In the genomic region with DNA sequence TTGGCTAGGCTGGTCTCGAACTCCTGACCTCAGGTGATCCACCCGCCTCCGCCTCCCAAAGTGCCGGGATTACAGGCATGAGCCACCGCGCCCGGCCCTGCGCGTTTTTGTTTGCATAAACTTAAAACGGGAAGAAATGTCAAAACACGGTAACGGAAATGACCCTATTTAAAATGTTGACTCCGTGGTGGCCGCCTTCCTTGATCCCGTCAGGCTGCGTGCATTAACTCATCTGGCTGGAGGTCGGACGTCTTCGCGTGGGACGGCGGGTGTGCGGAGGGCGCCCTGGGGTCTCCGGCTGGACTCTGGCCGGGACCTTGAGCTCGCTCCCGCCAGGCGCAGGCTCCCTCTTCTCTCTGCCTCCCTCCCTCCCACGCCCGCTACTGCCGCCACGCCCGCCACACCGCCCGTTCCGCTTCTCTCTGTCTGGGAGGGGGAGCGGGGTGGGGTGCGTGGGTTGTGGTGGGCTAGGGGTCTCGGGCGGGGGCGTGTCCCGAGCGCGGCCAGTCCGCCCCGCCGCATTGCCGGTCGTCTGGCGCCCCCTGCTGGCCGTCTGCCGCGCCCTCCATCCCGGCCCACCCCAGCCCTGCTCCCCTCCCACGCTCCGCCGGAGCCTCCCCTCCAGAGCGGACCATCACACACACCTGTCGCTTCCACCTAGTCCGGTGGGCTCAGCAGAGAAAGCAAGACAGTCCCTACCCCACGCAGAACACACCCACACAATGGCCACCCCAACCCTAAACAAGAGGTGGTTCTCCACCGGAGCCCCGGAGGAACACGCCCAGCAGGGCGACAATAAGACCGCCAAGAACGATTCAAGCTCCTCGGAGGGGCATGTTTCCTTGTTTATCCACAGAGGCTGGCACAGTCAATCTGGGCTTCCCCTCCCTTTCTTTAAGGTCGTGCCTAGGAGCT, we compare ENCODE assay signal across 8 cellular contexts. TPM values are rescaled to one million over a fixed set of nuclear protein-coding genes. Genes with fewer than 3 reads are reported as not detected.
DNase-seq lines count a peak whose midpoint lies in the region; ATAC-seq and TF ChIP-seq lines count a peak whose summit lies in the region.

No MANE protein-coding gene starts in this region.

- TF ChIP-seq CTCF in endodermal cell (conservative IDR thresholded peaks at IDR 0.05), result peak; percentile 99

- DNase-seq in COLO829 (ENCODE audit: low spot score) (peak; percentile 46), HAP-1 (ENCODE audit: low spot score in 2 of 2) (peak; percentile 39 to 87), NCI-H460 (ENCODE audit: extremely low read depth, low read depth) (peak; percentile 25), endodermal cell (peak; percentile 93), midbrain (lab: John Stamatoyannopoulos, UW) (peak; percentile 58)
- DNase-seq in activated CD8-positive, alpha-beta memory T cell treated with anti-CD3 and anti-CD28 coated beads for 48 hours (ENCODE audit: low read depth in 2 of 3, low spot score in 2 of 3), result peak; percentile 55 to 86 (median 80)
- DNase-seq in stimulated activated CD8-positive, alpha-beta memory T cell treated with anti-CD3 and anti-CD28 coated beads, Interleukin-15, amount 100 ng/mL, for 48 hours (ENCODE audit: low read depth in 2 of 2), result peak; percentile 64

- H3K9me3 Mint-ChIP-seq in endodermal cell, result peaks cover 10% of the 10 kb centered on the region

- ATAC-seq in GM18873 (IDR thresholded peaks at IDR 0.05; ENCODE audit: low FRiP score, unreplicated experiment), result no peak

- H3K4me3 ChIP-seq in HAP-1 (peak overlapping the region; percentile 43), endodermal cell (ENCODE audit: low read length) (peak overlapping the region; percentile 83)

- H3K9me3 ChIP-seq in HAP-1 (no peaks in the 10 kb centered on the region; the same call in 1 of the 2 replicates), endodermal cell (ENCODE audit: control insufficient read depth, low read length) (peaks cover 8% of the 10 kb centered on the region)

- H3K9ac ChIP-seq in endodermal cell (ENCODE audit: extremely low read depth, low read length, poor library complexity, severe bottlenecking), result no peak overlapping the region

- H3K36me3 ChIP-seq in HAP-1 (replicated peaks), result no peaks in the 10 kb centered on the region
- H3K36me3 ChIP-seq in endodermal cell (ENCODE audit: control insufficient read depth, insufficient read depth, low read length), result no peaks in the 10 kb centered on the region

- no peaks in the 10 kb centered on the region; the same call in 1 of the 2 replicates for H3K4me1 ChIP-seq in HAP-1
- no peaks in the 10 kb centered on the region for H3K4me1 ChIP-seq in endodermal cell (ENCODE audit: control insufficient read depth, insufficient read depth, low read length)

- in situ Hi-C loops in HAP-1 (cut with MboI; ENCODE audit: low sequenced_read_pairs), result loop anchor here (10.0 to 25.0 kb wide), 3 partner anchors 331 to 684 kb away; a partner anchor contains a TSS

- H3K27me3 Mint-ChIP-seq in endodermal cell (ENCODE audit: insufficient read depth), result peaks cover 27% of the 10 kb centered on the region

- H3K4me1 Mint-ChIP-seq in endodermal cell, result no peaks in the 10 kb centered on the region

- peak overlapping the region; percentile 64 for H3K4me3 Mint-ChIP-seq in endodermal cell

- H3K27ac ChIP-seq in endodermal cell (ENCODE audit: low read depth, low read length), result no peak overlapping the region

- peaks cover 9% of the 10 kb centered on the region; the same call in 1 of the 2 replicates for H3K27me3 ChIP-seq in HAP-1 (ENCODE audit: low read depth)
- H3K27me3 ChIP-seq in endodermal cell (ENCODE audit: control insufficient read depth, insufficient read depth, low read length, poor library complexity, severe bottlenecking), result peaks cover 6% of the 10 kb centered on the region

- no peak overlapping the region for H3K27ac Mint-ChIP-seq in endodermal cell

- H3K36me3 Mint-ChIP-seq in endodermal cell (ENCODE audit: low read depth), result no peaks in the 10 kb centered on the region

- 11 to 28% methylated on average over 25 to 64 of the region's 70 CpGs for WGBS in endodermal cell (ENCODE audit: insufficient coverage in 1 of 2, insufficient read length in 1 of 2), 2 experiments

RNA-seq across cellular contexts. Expression of a gene that starts 1.2 kb away (rescaled TPM):
- total RNA-seq in NCI-H460 (2014; rRNA removed; shearing (Covaris generic)), result not detected in 2 replicates
- not detected in 2 replicates for polyA plus RNA-seq in NCI-H460 (2014; cell fraction: nucleus; rRNA removed)
- total RNA-seq in endodermal cell, result not detected
- polyA plus RNA-seq in endodermal cell (2013, experiment 1 of 2), result not detected
- polyA plus RNA-seq in endodermal cell (2013, experiment 2 of 2), result 0.21 TPM

RNA-seq across cellular contexts. Expression of a gene that starts 12.5 kb away (rescaled TPM):
- not detected in 2 replicates for total RNA-seq in NCI-H460 (2014; rRNA removed; shearing (Covaris generic))
- not detected in 2 replicates for polyA plus RNA-seq in NCI-H460 (2014; cell fraction: nucleus; rRNA removed)
- not detected for total RNA-seq in endodermal cell
- polyA plus RNA-seq in endodermal cell (2013, experiment 1 of 2), result not detected
- polyA plus RNA-seq in endodermal cell (2013, experiment 2 of 2), result not detected

RNA-seq across cellular contexts. Expression of a gene that starts 53.3 kb away (rescaled TPM):
- not detected in 2 replicates for total RNA-seq in NCI-H460 (2014; rRNA removed; shearing (Covaris generic))
- not detected in 2 replicates for polyA plus RNA-seq in NCI-H460 (2014; cell fraction: nucleus; rRNA removed)
- total RNA-seq in endodermal cell, result 1 to 10 TPM; 3.3 to 5.1 TPM
- polyA plus RNA-seq in endodermal cell (2013, experiment 1 of 2), result 0.25 TPM
- polyA plus RNA-seq in endodermal cell (2013, experiment 2 of 2), result 0.25 TPM

Comparison
In these comparisons a context has a peak if more than half of its experiments do, and no peak if none do; other contexts are left out.
1. DNase-seq: peak in every context shown above with its lines; median percentile 93 in endodermal cell; 80 in activated CD8-positive, alpha-beta memory T cell treated with anti-CD3 and anti-CD28 coated beads for 48 hours; 64 in stimulated activated CD8-positive, alpha-beta memory T cell treated with anti-CD3 and anti-CD28 coated beads, Interleukin-15, amount 100 ng/mL, for 48 hours; 63 in HAP-1; 58 in midbrain; 46 in COLO829; 25 in NCI-H460.